Comparison of ENCODE assay signal across 13 cellular contexts in genomic region chr4:15197005-15197404, GRCh38.
DNase-seq lines count a peak whose midpoint lies in the region; ATAC-seq and TF ChIP-seq lines count a peak whose summit lies in the region.
"Had no signal": no experiment of that assay in that cellular context is flagged by ENCODE, and none has a peak within 500 bp of the region (broad histone marks: within the 10 kb centered on the region; RNA-seq: fewer than 3 reads in every experiment).

No MANE protein-coding gene starts in this region.

- no peaks in the 10 kb centered on the region for H3K36me3 ChIP-seq in adrenal gland (replicated peaks in 1 of 2)
- H3K36me3 ChIP-seq: MG63, spleen, vagina had no signal

- H3K4me1 ChIP-seq in adrenal gland (replicated peaks in 1 of 2) = no peaks in the 10 kb centered on the region
- H3K4me1 ChIP-seq: spleen had no signal

- H3K4me3 ChIP-seq in adrenal gland = no peak overlapping the region
- H3K4me3 ChIP-seq: MG63, spleen, vagina had no signal

- H3K27me3 ChIP-seq in adrenal gland = no peaks in the 10 kb centered on the region
- H3K27me3 ChIP-seq: MG63, spleen, vagina had no signal

- DNase-seq in HT-29 (ENCODE audit: low spot score) (peak; percentile 27), amniotic epithelial cell (ENCODE audit: low read depth) (peak; percentile 36), hepatic stellate cell (ENCODE audit: low spot score) (peak; percentile 16), adrenal gland (no peak)
- DNase-seq in activated CD8-positive, alpha-beta T cell treated with anti-CD3 and anti-CD28 coated beads, Interleukin-2, amount 10 ng/mL, durations not matched to agents 7 days and 5 days = no peak
- DNase-seq: activated CD4-positive, alpha-beta T cell treated with anti-CD3 and anti-CD28 coated beads for 48 hours; MG63; spleen had no signal

- H3K4me1 Mint-ChIP-seq in activated CD8-positive, alpha-beta T cell treated with anti-CD3 and anti-CD28 coated beads, Interleukin-2, amount 10 ng/mL, durations not matched to agents 7 days and 5 days (ENCODE audit: low read depth) = no peaks in the 10 kb centered on the region

- no peaks in the 10 kb centered on the region for H3K36me3 Mint-ChIP-seq in activated CD8-positive, alpha-beta T cell treated with anti-CD3 and anti-CD28 coated beads, Interleukin-2, amount 10 ng/mL, durations not matched to agents 7 days and 5 days (ENCODE audit: low read depth)

- CTCF ChIA-PET in activated CD8-positive, alpha-beta T cell treated with anti-CD3 and anti-CD28 coated beads, Interleukin-2, amount 10 ng/mL, durations not matched to agents 7 days and 5 days (lab: Charles Lee) = interaction anchor here (0.9 kb wide), 1 partner anchor 196 kb away, joined by 4 read pairs; no protein-coding TSS in a partner anchor

- ATAC-seq in activated CD8-positive, alpha-beta T cell treated with anti-CD3 and anti-CD28 coated beads, Interleukin-2, amount 10 ng/mL, durations not matched to agents 7 days and 5 days = no peak
- ATAC-seq in GM21723 (IDR thresholded peaks at IDR 0.05; ENCODE audit: unreplicated experiment) = no peak
- no peak for ATAC-seq in HG02870 (IDR thresholded peaks at IDR 0.05; ENCODE audit: unreplicated experiment)

- H3K27ac Mint-ChIP-seq in activated CD8-positive, alpha-beta T cell treated with anti-CD3 and anti-CD28 coated beads, Interleukin-2, amount 10 ng/mL, durations not matched to agents 7 days and 5 days = no peak overlapping the region

- no peaks in the 10 kb centered on the region for H3K27me3 Mint-ChIP-seq in activated CD8-positive, alpha-beta T cell treated with anti-CD3 and anti-CD28 coated beads, Interleukin-2, amount 10 ng/mL, durations not matched to agents 7 days and 5 days (ENCODE audit: low read depth)

- no peaks in the 10 kb centered on the region for H3K9me3 ChIP-seq in adrenal gland (replicated peaks in 1 of 3)
- H3K9me3 ChIP-seq: MG63, spleen, vagina had no signal

- POLR2A ChIA-PET in activated CD8-positive, alpha-beta T cell treated with anti-CD3 and anti-CD28 coated beads, Interleukin-2, amount 10 ng/mL, durations not matched to agents 7 days and 5 days (lab: Charles Lee) = no interaction called here

- no peak overlapping the region for H3K4me3 Mint-ChIP-seq in activated CD8-positive, alpha-beta T cell treated with anti-CD3 and anti-CD28 coated beads, Interleukin-2, amount 10 ng/mL, durations not matched to agents 7 days and 5 days

- WGBS in adrenal gland, 4 donors = 62 to 75% (median 63%) methylated on average over 4 of the region's 4 CpGs

- TF ChIP-seq POLR2A in adrenal gland (IDR thresholded peaks at IDR 0.05) = no peak

- intact Hi-C loops in adrenal gland (cut with DNase I) = no loop called here

- TF ChIP-seq CTCF in 22Rv1 (IDR thresholded peaks at IDR 0.05) (peak; percentile 11; the same call in 1 of the 2 replicates), adrenal gland (IDR thresholded peaks at IDR 0.05) (peak in 2 of 6 experiments; percentile 2 to 14)

- H3K27ac ChIP-seq in 22Rv1 (no peak overlapping the region), adrenal gland (no peak overlapping the region)
- H3K27ac ChIP-seq: epithelial cell of prostate, spleen, vagina had no signal

- H3K9me3 Mint-ChIP-seq in activated CD8-positive, alpha-beta T cell treated with anti-CD3 and anti-CD28 coated beads, Interleukin-2, amount 10 ng/mL, durations not matched to agents 7 days and 5 days (ENCODE audit: insufficient read depth) = no peaks in the 10 kb centered on the region

Comparison
In these comparisons a context has a peak if more than half of its experiments do, and no peak if none do; other contexts are left out.
1. DNase-seq: peak in HT-29 (single experiment), amniotic epithelial cell (single experiment) and hepatic stellate cell (single experiment); none in adrenal gland (0 of 7) and activated CD8-positive, alpha-beta T cell treated with anti-CD3 and anti-CD28 coated beads, Interleukin-2, amount 10 ng/mL, durations not matched to agents 7 days and 5 days (single experiment).